ENCODE assay signal across 20 cellular contexts in genomic region chr15:23181201-23181600, GRCh38. TPM values are rescaled to one million over a fixed set of nuclear protein-coding genes. Genes with fewer than 3 reads are reported as not detected.
"Had no signal": no experiment of that assay in that cellular context is flagged by ENCODE, and none has a peak within 500 bp of the region (broad histone marks: within the 10 kb centered on the region; RNA-seq: fewer than 3 reads in every experiment).

No MANE protein-coding gene starts in this region.

RNA-seq across cellular contexts. Expression of gene GOLGA6L1, which starts 44.6 kb away (rescaled TPM):
- total RNA-seq: activated CD4-positive, alpha-beta memory T cell treated with anti-CD3 and anti-CD28 coated beads, Interleukin-2, amount 10 ng/mL, durations not matched to agents 7 days and 5 days; activated CD4-positive, alpha-beta T cell treated with anti-CD3 and anti-CD28 coated beads for 36 hours; activated CD4-positive, alpha-beta T cell treated with anti-CD3 and anti-CD28 coated beads, Interleukin-2, amount 10 ng/mL, durations not matched to agents 7 days and 5 days; activated CD8-positive, alpha-beta T cell treated with anti-CD3 and anti-CD28 coated beads, Interleukin-2, amount 10 ng/mL, durations not matched to agents 7 days and 5 days; activated naive CD4-positive, alpha-beta T cell treated with anti-CD3 and anti-CD28 coated beads for 36 hours; activated naive CD4-positive, alpha-beta T cell treated with anti-CD3 and anti-CD28 coated beads, Interleukin-2, amount 50 U/mL, for 72 hours; activated naive CD8-positive, alpha-beta T cell treated with anti-CD3 and anti-CD28 coated beads for 36 hours; activated T-cell treated with anti-CD3 and anti-CD28 coated beads, Interleukin-2, amount 50 U/mL, for 4 hours; activated T-cell treated with anti-CD3 and anti-CD28 coated beads, Interleukin-2, amount 50 U/mL, for 72 hours; activated T-helper 1 cell treated with anti-CD3 and anti-CD28 coated beads, Interleukin-12 subunit alpha, Interleukin-12 subunit beta, Interleukin-2, Interleukin-4 antibody, amounts not matched to agents 30 ng/mL and 10 ng/mL and 1 ng/mL, durations not matched to agents 14 hours and 24 hours and 36 hours; activated T-helper 17 cell treated with anti-CD3 and anti-CD28 coated beads, Interleukin-2, amount 50 U/mL, for 72 hours; adrenal gland; ascending aorta; bronchial epithelial cell; cardiac muscle cell; T-cell; T-helper 1 cell treated with Interleukin-12 subunit alpha and Interleukin-12 subunit beta and Interleukin-4 antibody, amounts not matched to agents 30 ng/mL and 1 ng/mL, for 36 hours; T-helper 17 cell; T-helper 2 cell treated with Interferon-gamma antibody and Interleukin-4, amounts not matched to agents 100 ng/mL and 5 ng/mL, for 36 hours; WTC11 had no signal
- polyA plus RNA-seq: adrenal gland, cardiac muscle cell had no signal
